ENCODE assay signal across 3 cellular contexts in the genomic region with DNA sequence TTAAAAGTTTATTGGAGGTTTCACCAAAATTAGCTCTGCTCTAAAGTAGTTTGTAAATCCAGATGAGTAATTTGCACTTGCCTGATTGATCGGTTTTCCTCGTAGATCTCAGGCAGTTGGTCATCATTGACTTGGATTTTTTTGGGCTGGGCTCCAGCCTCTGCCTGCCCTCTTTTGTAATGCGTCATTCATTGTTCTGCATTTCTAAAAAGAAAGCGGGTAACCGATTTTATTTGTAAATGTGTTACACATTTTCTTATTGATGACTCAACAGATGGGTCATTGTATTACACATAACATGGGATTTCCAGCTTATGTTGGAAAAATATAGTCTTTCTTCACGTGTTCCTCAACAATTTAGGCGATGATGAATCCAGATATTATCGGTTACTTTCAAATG.
TF ChIP-seq lines count a peak whose summit lies in the region.

No MANE protein-coding gene starts in this region.

TF ChIP-seq in A549, 52 proteins besides CTCF, POLR2A, EP300 and RAD21:
- TF ChIP-seq HES2 (IDR thresholded peaks at IDR 0.05) (no peak), GATA3 (IDR thresholded peaks at IDR 0.05; ENCODE audit: borderline replicate concordance) (peak; percentile 21; the same call in 1 of the 2 replicates), ZNF302 (CRISPR knock-in tag; IDR thresholded peaks at IDR 0.05) (no peak), MAFK (IDR thresholded peaks at IDR 0.05; ENCODE audit: partially characterized antibody) (peak; percentile 42), SREBF2 (IDR thresholded peaks at IDR 0.05) (no peak), NFE2L2 (conservative IDR thresholded peaks at IDR 0.05; ENCODE audit: low read length) (no peak), EHMT2 (IDR thresholded peaks at IDR 0.05; ENCODE audit: low read depth) (no peak), HOXA7 (CRISPR knock-in tag; IDR thresholded peaks at IDR 0.05) (no peak), TP53 (CRISPR knock-in tag; IDR thresholded peaks at IDR 0.05) (no peak), CHD4 (IDR thresholded peaks at IDR 0.05; ENCODE audit: borderline replicate concordance) (no peak), CBX2 (IDR thresholded peaks at IDR 0.05; ENCODE audit: borderline replicate concordance, low read depth) (no peak), HOXB5 (CRISPR knock-in tag; IDR thresholded peaks at IDR 0.05) (no peak), ESRRA (IDR thresholded peaks at IDR 0.05; ENCODE audit: borderline replicate concordance, low read length) (no peak), HOXB13 (CRISPR knock-in tag; IDR thresholded peaks at IDR 0.05; ENCODE audit: low read depth) (no peak), FOSL2 (IDR thresholded peaks at IDR 0.05) (peak; percentile 38), FOSL2 (CRISPR knock-in tag; IDR thresholded peaks at IDR 0.05) (peak; percentile 89), NR3C1 (IDR thresholded peaks at IDR 0.05) (no peak), BHLHE40 (IDR thresholded peaks at IDR 0.05; ENCODE audit: low read depth, low read length) (no peak)
- TF ChIP-seq, protein P1, sequence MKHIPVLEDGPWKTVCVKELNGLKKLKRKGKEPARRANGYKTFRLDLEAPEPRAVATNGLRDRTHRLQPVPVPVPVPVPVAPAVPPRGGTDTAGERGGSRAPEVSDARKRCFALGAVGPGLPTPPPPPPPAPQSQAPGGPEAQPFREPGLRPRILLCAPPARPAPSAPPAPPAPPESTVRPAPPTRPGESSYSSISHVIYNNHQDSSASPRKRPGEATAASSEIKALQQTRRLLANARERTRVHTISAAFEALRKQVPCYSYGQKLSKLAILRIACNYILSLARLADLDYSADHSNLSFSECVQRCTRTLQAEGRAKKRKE (CRISPR knock-in tag; IDR thresholded peaks at IDR 0.05; ENCODE audit: low read depth) = 0 out of 2 replicates have a peak, but pooled peaks have one; percentile 18

TF ChIP-seq in K562, 482 proteins besides CTCF, POLR2A, EP300 and RAD21 (continued from another document):
- TF ChIP-seq, protein P2, sequence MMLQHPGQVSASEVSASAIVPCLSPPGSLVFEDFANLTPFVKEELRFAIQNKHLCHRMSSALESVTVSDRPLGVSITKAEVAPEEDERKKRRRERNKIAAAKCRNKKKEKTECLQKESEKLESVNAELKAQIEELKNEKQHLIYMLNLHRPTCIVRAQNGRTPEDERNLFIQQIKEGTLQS (IDR thresholded peaks at IDR 0.05) = peak; percentile 26
- TF ChIP-seq, protein P2 (CRISPR knock-in tag; conservative IDR thresholded peaks at IDR 0.05) = no peak
TF ChIP-seq in K562: peak in this region for 1.

TF ChIP-seq in liver, 16 proteins besides CTCF, POLR2A, EP300 and RAD21 (continued from another document):
- TF ChIP-seq REST (IDR thresholded peaks at IDR 0.05) = no peak
- TF ChIP-seq GABPA (IDR thresholded peaks at IDR 0.05 in 1 of 2, conservative IDR thresholded peaks at IDR 0.05 in 1 of 2) = no peak
- TF ChIP-seq JUND (IDR thresholded peaks at IDR 0.05) = peak in 1 of 2 donors; percentile 64
- TF ChIP-seq TAF1 (conservative IDR thresholded peaks at IDR 0.05) = no peak
